In genomic region chr17:1365445-1366039, GRCh38 we compare ENCODE assay signal across 8 cellular contexts. TPM values are rescaled to one million over a fixed set of nuclear protein-coding genes. Genes with fewer than 3 reads are reported as not detected.
DNase-seq lines count a peak whose midpoint lies in the region; ATAC-seq and TF ChIP-seq lines count a peak whose summit lies in the region.

No MANE protein-coding gene starts in this region.

- peaks cover 72% of the 10 kb centered on the region for H4K20me1 ChIP-seq in HCT116 (ENCODE audit: insufficient read depth)

- CTCF ChIA-PET in BJ (lab: Yijun Ruan, JAX) = interaction anchor here (0.7 to 5.2 kb wide), 36 partner anchors 8 to 265 kb away, joined by 3 to 53 read pairs (median 4); partner anchors contain the start of genes CRK and INPP5K
- CTCF ChIA-PET in HCT116 (lab: Charles Lee) = interaction anchor here (0.7 to 2.0 kb wide), 22 partner anchors 9 to 307 kb away, joined by 3 to 24 read pairs (median 5); partner anchors contain the start of genes INPP5K and YWHAE

- DNase-seq in BJ (ENCODE audit: low read depth) (peak; percentile 20), HCT116 (ENCODE audit: low read depth, low spot score) (peak; percentile 59), NCI-H524 treated with DMSO at 0.1 percent for 48 hours (lab: John Stamatoyannopoulos, UW) (peak; percentile 24), dorsolateral prefrontal cortex (peak in 6 of 10 donors; percentile 43 to 71 (median 51))
- peak; percentile 47 to 53 for DNase-seq in activated CD4-positive, alpha-beta T cell treated with anti-CD3 and anti-CD28 coated beads for 4 hours
- peak; percentile 35 for DNase-seq in stimulated activated CD8-positive, alpha-beta memory T cell treated with anti-CD3 and anti-CD28 coated beads, Interleukin-12 subunit alpha, Interleukin-12 subunit beta, amount 100 ng/mL, for 1 hour (ENCODE audit: low read depth)

- no peak for TF ChIP-seq POLR2A in HCT116 (IDR thresholded peaks at IDR 0.05; ENCODE audit: borderline replicate concordance, extremely low read depth, insufficient read depth, insufficient read length)

- H3K9me3 ChIP-seq in HCT116 (ENCODE audit: control insufficient read depth in 1 of 2, insufficient read depth in 1 of 2, low read depth in 1 of 2, low read length in 2 of 2) (no peaks in the 10 kb centered on the region), liver (ENCODE audit: control insufficient read depth in 4 of 4, low read length in 3 of 4) (no peaks in the 10 kb centered on the region)

- RAD21 ChIA-PET in HCT116 (lab: Charles Lee; ENCODE audit: low non-redundant PET in 1 of 2, low total read pairs in 2 of 2, uncharacterized antibody in 2 of 2, unreplicated experiment in 2 of 2) = interaction anchor here (0.7 to 1.3 kb wide), 4 partner anchors 12 to 168 kb away, joined by 3 to 5 read pairs (median 3); partner anchors contain the start of gene INPP5K (in 2 of the 2)

- TF ChIP-seq RAD21 in HCT116 (IDR thresholded peaks at IDR 0.05; ENCODE audit: low read depth) (peak; percentile 84), liver (IDR thresholded peaks at IDR 0.05) (peak; percentile 98)

- POLR2A ChIA-PET in BJ (lab: Charles Lee) = interaction anchor here (0.7 kb wide), 1 partner anchor 150 kb away, joined by 3 read pairs; no protein-coding TSS in a partner anchor
- POLR2A ChIA-PET in HCT116 (lab: Charles Lee) = interaction anchor here (0.8 to 1.8 kb wide), 5 partner anchors 14 to 255 kb away, joined by 3 to 9 read pairs (median 4); partner anchors contain the start of genes INPP5K and YWHAE

- BruUV-seq in HCT116 (replicated peaks; lab: Mats Ljungman, UMichigan) = no TSS peak

- no peak overlapping the region for H3K9ac ChIP-seq in HCT116 (ENCODE audit: low read length)
- peak overlapping the region; percentile 6 to 41 for H3K9ac ChIP-seq in liver (ENCODE audit: low read depth in 1 of 2, low read length in 2 of 2)

- peaks cover 100% of the 10 kb centered on the region for H3K79me2 ChIP-seq in HCT116 (ENCODE audit: insufficient read depth, low read length)

- H3K9me2 ChIP-seq in HCT116 (ENCODE audit: insufficient read depth) = no peaks in the 10 kb centered on the region

- ATAC-seq in HCT116 (peak; percentile 84), GM19328 (IDR thresholded peaks at IDR 0.05; ENCODE audit: unreplicated experiment) (no peak)

- no peak overlapping the region for H2AFZ ChIP-seq in HCT116 (ENCODE audit: low read depth, low read length, poor library complexity, severe bottlenecking)

- intact Hi-C loops in HCT116 (cut with micrococcal nuclease) = loop anchor here (1.0 to 2.0 kb wide), 2 partner anchors 89 to 150 kb away; no protein-coding TSS in a partner anchor
- intact Hi-C loops in dorsolateral prefrontal cortex (cut with DNase I) = loop anchor here (1.0 to 2.0 kb wide), 4 partner anchors 35 to 151 kb away; partner anchors contain the start of genes CRK (in 1 of the 2), INPP5K (in 1 of the 2) and YWHAE (in 1 of the 2)

- TF ChIP-seq CTCF in BJ (IDR thresholded peaks at IDR 0.05; ENCODE audit: insufficient read depth, low read depth, low read length) = peak; percentile 86
- peak; percentile 70 to 85 (median 80); a peak in 5 of 6 replicates for TF ChIP-seq CTCF in HCT116 (IDR thresholded peaks at IDR 0.05 in 2 of 3, conservative IDR thresholded peaks at IDR 0.05 in 1 of 3; ENCODE audit: borderline replicate concordance in 1 of 3, insufficient read depth in 1 of 3, low read depth in 2 of 3, low read length in 2 of 3)
- TF ChIP-seq CTCF in dorsolateral prefrontal cortex (IDR thresholded peaks at IDR 0.05 in 54 of 56, conservative IDR thresholded peaks at IDR 0.05 in 2 of 56; ENCODE audit: low read depth in 1 of 56, partially characterized antibody in 56 of 56) = peak; percentile 72 to 99 (median 89)
- peak; percentile 73 for TF ChIP-seq CTCF in liver (IDR thresholded peaks at IDR 0.05; ENCODE audit: low read depth, low read length, missing input control)

- H3K27ac ChIP-seq in HCT116 (ENCODE audit: low read depth, low read length) (no peak overlapping the region; the same call in 1 of the 2 replicates), dorsolateral prefrontal cortex (peak overlapping the region in 18 of 59 donors; percentile 1 to 57 (median 35)), liver (ENCODE audit: low read depth in 1 of 2, low read length in 2 of 2) (peak overlapping the region in 1 of 2 donors; percentile 18)

- H3K4me2 ChIP-seq in HCT116 (ENCODE audit: low read length) = peak overlapping the region; percentile 22; the same call in 1 of the 2 replicates

- H3K4me3 ChIP-seq in BJ (ENCODE audit: low read depth, low read length) = no peak overlapping the region
- H3K4me3 ChIP-seq in HCT116 (replicated peaks in 1 of 2; ENCODE audit: low read depth in 1 of 2, low read length in 2 of 2) = no peak overlapping the region
- peak overlapping the region in 19 of 59 donors; percentile 0 to 38 (median 15) for H3K4me3 ChIP-seq in dorsolateral prefrontal cortex
- no peak overlapping the region for H3K4me3 ChIP-seq in liver (ENCODE audit: low read depth in 1 of 3, low read length in 3 of 3)

- H3K4me1 ChIP-seq in HCT116 (ENCODE audit: control insufficient read depth in 1 of 2, insufficient read depth in 2 of 2, low read length in 2 of 2) (peaks cover 9 to 52% of the 10 kb centered on the region in 2 experiments; a peak in 3 of 4 replicates), liver (ENCODE audit: control insufficient read depth in 4 of 4, insufficient read depth in 4 of 4, low read length in 3 of 4) (peaks cover 4 to 25% (median 17%) of the 10 kb centered on the region in 4 donors)

- no peaks in the 10 kb centered on the region for H3K27me3 ChIP-seq in BJ (ENCODE audit: control insufficient read depth, insufficient read depth, low read length)
- H3K27me3 ChIP-seq in HCT116 (ENCODE audit: insufficient read depth, low read length) = no peaks in the 10 kb centered on the region
- H3K27me3 ChIP-seq in dorsolateral prefrontal cortex = no peaks in the 10 kb centered on the region
- H3K27me3 ChIP-seq in liver (ENCODE audit: control insufficient read depth in 4 of 4, insufficient read depth in 4 of 4, low read length in 3 of 4) = no peaks in the 10 kb centered on the region

- H3K36me3 ChIP-seq in BJ (ENCODE audit: control insufficient read depth, insufficient read depth, low read length) (no peaks in the 10 kb centered on the region), HCT116 (ENCODE audit: control insufficient read depth in 1 of 2, insufficient read depth in 2 of 2, low read length in 2 of 2) (peaks cover 22 to 29% of the 10 kb centered on the region in 2 experiments; a peak in 3 of 4 replicates), liver (ENCODE audit: control insufficient read depth in 4 of 4, insufficient read depth in 3 of 4, low read depth in 1 of 4, low read length in 3 of 4) (peaks cover 0 to 15% (median 8%) of the 10 kb centered on the region in 4 donors)

- WGBS in liver = 10% methylated on average over 11 of the region's 11 CpGs

TF ChIP-seq in HCT116, 20 proteins besides CTCF, POLR2A, EP300 and RAD21 (continues in another document):
- TF ChIP-seq EGR1 (IDR thresholded peaks at IDR 0.05; ENCODE audit: low read depth) (no peak), ATF3 (IDR thresholded peaks at IDR 0.05) (no peak), SRF (IDR thresholded peaks at IDR 0.05; ENCODE audit: low read depth) (no peak), ZNF274 (IDR thresholded peaks at IDR 0.05; ENCODE audit: low read depth, low read length) (no peak), CBX3 (IDR thresholded peaks at IDR 0.05; ENCODE audit: low read depth) (no peak), SP1 (IDR thresholded peaks at IDR 0.05; ENCODE audit: low read depth) (no peak), ELF1 (IDR thresholded peaks at IDR 0.05; ENCODE audit: borderline replicate concordance, low read depth) (no peak), YY1 (IDR thresholded peaks at IDR 0.05; ENCODE audit: extremely low read depth, insufficient replicate concordance, low read depth, low read length) (no peak), FOSL1 (IDR thresholded peaks at IDR 0.05; ENCODE audit: low read depth) (no peak), POLR2AphosphoS5 (IDR thresholded peaks at IDR 0.05; ENCODE audit: low read depth, low read length) (no peak; the same call in 1 of the 2 replicates)

TF ChIP-seq in liver, 16 proteins besides CTCF, POLR2A, EP300 and RAD21:
- TF ChIP-seq HNF4A (conservative IDR thresholded peaks at IDR 0.05) (peak in 1 of 2 donors; percentile 22), RXRA (IDR thresholded peaks at IDR 0.05) (peak in 1 of 2 donors; percentile 48), EGR1 (IDR thresholded peaks at IDR 0.05; ENCODE audit: low read depth in 2 of 2) (no peak), HNF4G (IDR thresholded peaks at IDR 0.05) (no peak), MAX (IDR thresholded peaks at IDR 0.05) (no peak), GABPA (IDR thresholded peaks at IDR 0.05 in 1 of 2, conservative IDR thresholded peaks at IDR 0.05 in 1 of 2) (no peak)

RNA-seq across cellular contexts. Expression of gene YWHAE, which starts 34.5 kb away (rescaled TPM):
- 618 and 665 TPM in 2 replicates for polyA plus RNA-seq in BJ (2011; rRNA removed)
- 294 and 497 TPM in 2 replicates for polyA minus RNA-seq in BJ (2011; rRNA and poly(A)+ RNA removed)
- total RNA-seq in HCT116 (2021; ENCODE audit: unreplicated experiment) = 735 TPM
- 530 and 573 TPM in 2 replicates for polyA plus RNA-seq in HCT116 (2012)
- 1,000 to 10,000 TPM in 9 of 120 experiments, 100 to 1,000 TPM in 111; 537 to 1,262 (median 829) TPM for total RNA-seq in dorsolateral prefrontal cortex
- 100 to 1,000 TPM; 173 to 288 TPM for total RNA-seq in liver
- 100 to 1,000 TPM; 177 to 226 TPM for polyA plus RNA-seq in liver
